14 cellular contexts compared by ENCODE assay signal in genomic region chr2:45533771-45534170, GRCh38.
"Had no signal": no experiment of that assay in that cellular context is flagged by ENCODE, and none has a peak within 500 bp of the region (broad histone marks: within the 10 kb centered on the region; RNA-seq: fewer than 3 reads in every experiment).

No MANE protein-coding gene starts in this region.

- H3K27ac ChIP-seq: colonic mucosa, foreskin keratinocyte had no signal

- H3K9me3 ChIP-seq: colonic mucosa had no signal

- H3K4me3 ChIP-seq: colonic mucosa had no signal

- FAIRE-seq: endothelial cell of umbilical vein had no signal

- H3K27ac Mint-ChIP-seq: activated naive CD4-positive, alpha-beta T cell treated with anti-CD3 and anti-CD28 coated beads for 36 hours; activated naive CD8-positive, alpha-beta T cell treated with anti-CD3 and anti-CD28 coated beads, Interleukin-2, amount 50 U/mL, for 24 hours; immature natural killer cell; natural killer cell treated with Interleukin-12 subunit alpha and Interleukin-12 subunit beta and Interleukin-15 and Interleukin-18, amount 100 ng/mL, for 72 hours; stimulated activated naive CD8-positive, alpha-beta T cell treated with anti-CD3 and anti-CD28 coated beads, Interleukin-15, Interleukin-2, amounts not matched to agents 100 ng/mL and 50 ng/mL, for 24 hours; type B pancreatic cell had no signal

- H3K27me3 Mint-ChIP-seq: activated naive CD8-positive, alpha-beta T cell treated with anti-CD3 and anti-CD28 coated beads, Interleukin-2, amount 50 U/mL, for 24 hours; natural killer cell treated with Interleukin-12 subunit alpha and Interleukin-12 subunit beta and Interleukin-15 and Interleukin-18, amount 100 ng/mL, for 72 hours; stimulated activated naive CD8-positive, alpha-beta T cell treated with anti-CD3 and anti-CD28 coated beads, Interleukin-15, Interleukin-2, amounts not matched to agents 100 ng/mL and 50 ng/mL, for 24 hours; type B pancreatic cell had no signal

- H3K9me3 Mint-ChIP-seq: activated naive CD4-positive, alpha-beta T cell treated with anti-CD3 and anti-CD28 coated beads for 36 hours; activated naive CD8-positive, alpha-beta T cell treated with anti-CD3 and anti-CD28 coated beads, Interleukin-2, amount 50 U/mL, for 24 hours; immature natural killer cell; natural killer cell treated with Interleukin-12 subunit alpha and Interleukin-12 subunit beta and Interleukin-15 and Interleukin-18, amount 100 ng/mL, for 72 hours; stimulated activated naive CD8-positive, alpha-beta T cell treated with anti-CD3 and anti-CD28 coated beads, Interleukin-15, Interleukin-2, amounts not matched to agents 100 ng/mL and 50 ng/mL, for 24 hours; type B pancreatic cell had no signal

- H3K4me1 Mint-ChIP-seq: activated naive CD8-positive, alpha-beta T cell treated with anti-CD3 and anti-CD28 coated beads, Interleukin-2, amount 50 U/mL, for 24 hours; immature natural killer cell had no signal

- ATAC-seq: activated naive CD8-positive, alpha-beta T cell treated with anti-CD3 and anti-CD28 coated beads, Interleukin-2, amount 50 U/mL, for 24 hours; foreskin keratinocyte; natural killer cell treated with Interleukin-12 subunit alpha and Interleukin-12 subunit beta and Interleukin-15 and Interleukin-18, amount 100 ng/mL, for 72 hours had no signal

- DNase-seq: activated CD4-positive, CD25-positive, alpha-beta regulatory T cell treated with anti-CD3 and anti-CD28 coated beads, Interleukin-2, amount 50 U/mL, for 72 hours; activated naive CD4-positive, alpha-beta T cell treated with anti-CD3 and anti-CD28 coated beads for 36 hours; activated naive CD8-positive, alpha-beta T cell treated with anti-CD3 and anti-CD28 coated beads, Interleukin-2, amount 50 U/mL, for 24 hours; activated T-cell treated with anti-CD3 and anti-CD28 coated beads for 4 hours; caudate nucleus; colonic mucosa; foreskin keratinocyte; head of caudate nucleus; immature natural killer cell; nucleus accumbens had no signal

- H3K4me1 ChIP-seq: colonic mucosa, foreskin keratinocyte had no signal

- H3K4me3 Mint-ChIP-seq: activated naive CD4-positive, alpha-beta T cell treated with anti-CD3 and anti-CD28 coated beads for 36 hours; activated naive CD8-positive, alpha-beta T cell treated with anti-CD3 and anti-CD28 coated beads, Interleukin-2, amount 50 U/mL, for 24 hours; immature natural killer cell; natural killer cell treated with Interleukin-12 subunit alpha and Interleukin-12 subunit beta and Interleukin-15 and Interleukin-18, amount 100 ng/mL, for 72 hours; stimulated activated naive CD8-positive, alpha-beta T cell treated with anti-CD3 and anti-CD28 coated beads, Interleukin-15, Interleukin-2, amounts not matched to agents 100 ng/mL and 50 ng/mL, for 24 hours; type B pancreatic cell had no signal

- H3K36me3 ChIP-seq: colonic mucosa had no signal

- H3K27me3 ChIP-seq: colonic mucosa, foreskin keratinocyte had no signal
